ENCODE assay signal across 10 cellular contexts in the genomic region with DNA sequence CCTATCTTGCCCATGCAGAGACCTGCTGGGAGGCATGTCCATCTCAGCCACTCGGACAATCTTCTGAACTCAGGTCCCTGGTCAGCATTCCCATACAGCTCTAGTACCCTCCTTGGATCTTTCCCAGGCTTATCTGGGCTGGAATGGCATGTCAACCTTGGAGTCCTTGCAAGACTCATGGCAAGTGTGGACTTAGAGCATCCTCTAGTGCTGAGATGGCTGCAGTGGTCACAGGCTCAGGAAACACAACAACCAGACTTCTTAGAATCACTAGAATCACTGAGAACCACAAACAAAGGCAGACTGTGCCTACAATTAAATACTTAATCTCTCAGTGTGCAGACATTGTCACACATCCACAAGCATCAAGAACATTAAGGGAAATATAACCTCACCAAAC.
DNase-seq lines count a peak whose midpoint lies in the region; ATAC-seq and TF ChIP-seq lines count a peak whose summit lies in the region.
"Had no signal": no experiment of that assay in that cellular context is flagged by ENCODE, and none has a peak within 500 bp of the region (broad histone marks: within the 10 kb centered on the region; RNA-seq: fewer than 3 reads in every experiment).

No MANE protein-coding gene starts in this region.

- H3K27me3 Mint-ChIP-seq in Calu3 (ENCODE audit: unreplicated experiment): peaks cover 46% of the 10 kb centered on the region
- H3K27me3 Mint-ChIP-seq in stimulated activated memory B cell treated with anti-CD40 and anti-IgM and Interleukin-4, amounts not matched to agents 10 μg/mL and 1 μg/mL and 100 μg/mL, for 72 hours: peaks cover 14% of the 10 kb centered on the region

- H3K4me3 Mint-ChIP-seq in Calu3 (ENCODE audit: low read depth, unreplicated experiment): no peak overlapping the region
- no peak overlapping the region for H3K4me3 Mint-ChIP-seq in stimulated activated memory B cell treated with anti-CD40 and anti-IgM and Interleukin-4, amounts not matched to agents 10 μg/mL and 1 μg/mL and 100 μg/mL, for 72 hours

- H3K4me1 Mint-ChIP-seq in Calu3 (ENCODE audit: low read depth, unreplicated experiment): no peaks in the 10 kb centered on the region
- H3K4me1 Mint-ChIP-seq in stimulated activated memory B cell treated with anti-CD40 and anti-IgM and Interleukin-4, amounts not matched to agents 10 μg/mL and 1 μg/mL and 100 μg/mL, for 72 hours: no peaks in the 10 kb centered on the region

- no peak for TF ChIP-seq CTCF in Calu3 (IDR thresholded peaks at IDR 0.05; ENCODE audit: unreplicated experiment)

- peak; percentile 3 for DNase-seq in Calu3
- DNase-seq in HEK293T (ENCODE audit: extremely low spot score): peak; percentile 33
- peak; percentile 6 for DNase-seq in astrocyte of the hippocampus (ENCODE audit: low read depth, low spot score)
- DNase-seq in left lobe of liver (ENCODE audit: low spot score): no peak
- no peak for DNase-seq in retina
- DNase-seq in epidermal melanocyte (ENCODE audit: insufficient read length, low spot score): no peak
- DNase-seq: aorta, kidney glomerular epithelial cell had no signal

- intact Hi-C loops in Calu3 (cut with micrococcal nuclease; ENCODE audit: unreplicated experiment): no loop called here

- H3K9me3 Mint-ChIP-seq in Calu3 (ENCODE audit: low read depth, unreplicated experiment): no peaks in the 10 kb centered on the region
- peaks cover 11% of the 10 kb centered on the region for H3K9me3 Mint-ChIP-seq in stimulated activated memory B cell treated with anti-CD40 and anti-IgM and Interleukin-4, amounts not matched to agents 10 μg/mL and 1 μg/mL and 100 μg/mL, for 72 hours

- POLR2A ChIA-PET in HEK293T (lab: Yijun Ruan, JAX): no interaction called here

- H3K36me3 Mint-ChIP-seq in Calu3 (ENCODE audit: insufficient read depth, unreplicated experiment): no peaks in the 10 kb centered on the region
- no peaks in the 10 kb centered on the region for H3K36me3 Mint-ChIP-seq in stimulated activated memory B cell treated with anti-CD40 and anti-IgM and Interleukin-4, amounts not matched to agents 10 μg/mL and 1 μg/mL and 100 μg/mL, for 72 hours

- no peak overlapping the region for H3K27ac Mint-ChIP-seq in Calu3 (ENCODE audit: unreplicated experiment)
- H3K27ac Mint-ChIP-seq in stimulated activated memory B cell treated with anti-CD40 and anti-IgM and Interleukin-4, amounts not matched to agents 10 μg/mL and 1 μg/mL and 100 μg/mL, for 72 hours: no peak overlapping the region

- CTCF ChIA-PET in Calu3 (lab: Charles Lee): no interaction called here
- CTCF ChIA-PET in HEK293T (lab: Yijun Ruan, JAX): no interaction called here

- ATAC-seq in left lobe of liver (peak; percentile 36), HG03196 (IDR thresholded peaks at IDR 0.05; ENCODE audit: unreplicated experiment) (no peak)
- no peak for ATAC-seq in stimulated activated memory B cell treated with anti-CD40 and anti-IgM and Interleukin-4, amounts not matched to agents 10 μg/mL and 1 μg/mL and 100 μg/mL, for 72 hours

- no TSS peak for BruUV-seq in Calu3 (replicated peaks; lab: Mats Ljungman, UMichigan)

TF ChIP-seq in HEK293T, 16 proteins besides CTCF, POLR2A, EP300 and RAD21:
- TF ChIP-seq BHLHE40 (IDR thresholded peaks at IDR 0.05; ENCODE audit: borderline replicate concordance): no peak
- no peak for TF ChIP-seq TARDBP (IDR thresholded peaks at IDR 0.05)
TF ChIP-seq in HEK293T: peak in this region for 0.

Comparison
In these comparisons a context has a peak if more than half of its experiments do, and no peak if none do; other contexts are left out.
1. DNase-seq: peak in Calu3 (single experiment), HEK293T (single experiment) and astrocyte of the hippocampus (single experiment); none in left lobe of liver (single experiment), retina (single experiment) and epidermal melanocyte (single experiment).